8 cellular contexts compared by ENCODE assay signal in genomic region chr6:97394160-97394748, GRCh38.
A peak's percentile ranks its signal among the peaks of the same experiment; 100 is the strongest.
DNase-seq lines count a peak whose midpoint lies in the region; ATAC-seq, FAIRE-seq and TF ChIP-seq lines count a peak whose summit lies in the region.

No MANE protein-coding gene starts in this region.

- peak; percentile 68 for TF ChIP-seq RAD21 in HepG2 (CRISPR knock-in tag; IDR thresholded peaks at IDR 0.05)

- no TSS peak for BruUV-seq in HepG2 (replicated peaks; lab: Mats Ljungman, UMichigan)

- H3K4me1 Mint-ChIP-seq in stimulated activated memory B cell treated with anti-CD40 and anti-IgM and Interleukin-4, amounts not matched to agents 10 μg/mL and 1 μg/mL and 100 μg/mL, for 72 hours, result no peaks in the 10 kb centered on the region

- TF ChIP-seq CTCF in choroid plexus epithelial cell (conservative IDR thresholded peaks at IDR 0.05; ENCODE audit: low read depth, low read length) (peak; percentile 97), HepG2 (CRISPR knock-in tag; IDR thresholded peaks at IDR 0.05) (peak; percentile 85)

- WGBS in HepG2 (ENCODE audit: low lambda C conversion rate), result 0% methylated on average over 1 of the region's 1 CpG

- peak; percentile 64 for DNase-seq in AG20443 (ENCODE audit: low spot score)
- DNase-seq in NCI-H1105 treated with DMSO at 0.1 percent for 48 hours (lab: John Stamatoyannopoulos, UW), result peak; percentile 61
- DNase-seq in T-helper 9 cell, result peak; percentile 10
- DNase-seq in choroid plexus epithelial cell (ENCODE audit: low read depth), result peak; percentile 78
- peak; percentile 65 for DNase-seq in HepG2 (ENCODE audit: low spot score)

- H3K9me3 Mint-ChIP-seq in stimulated activated memory B cell treated with anti-CD40 and anti-IgM and Interleukin-4, amounts not matched to agents 10 μg/mL and 1 μg/mL and 100 μg/mL, for 72 hours, result no peaks in the 10 kb centered on the region

- TF ChIP-seq EP300 in HepG2 (IDR thresholded peaks at IDR 0.05; ENCODE audit: low read depth in 2 of 2, low read length in 2 of 2) (no peak), HepG2 (CRISPR knock-in tag; IDR thresholded peaks at IDR 0.05; ENCODE audit: borderline replicate concordance) (no peak)

- no peaks in the 10 kb centered on the region for H3K79me2 ChIP-seq in HepG2 (ENCODE audit: insufficient read depth, low read length)

- H3K27ac Mint-ChIP-seq in stimulated activated memory B cell treated with anti-CD40 and anti-IgM and Interleukin-4, amounts not matched to agents 10 μg/mL and 1 μg/mL and 100 μg/mL, for 72 hours, result no peak overlapping the region

- CTCF ChIA-PET in HepG2 (lab: Yijun Ruan, JAX; ENCODE audit: low intra/inter-chr PET ratio, low total read pairs), result interaction anchor here (1.3 to 2.2 kb wide), 4 partner anchors 177 to 326 kb away, joined by 5 to 37 read pairs (median 15); no protein-coding TSS in a partner anchor

- no peaks in the 10 kb centered on the region for H3K4me1 ChIP-seq in HepG2 (ENCODE audit: insufficient read depth, low read length)

- H3K4me3 ChIP-seq in choroid plexus epithelial cell (ENCODE audit: low read depth, low read length) (no peak overlapping the region), HepG2 (replicated peaks in 1 of 3; ENCODE audit: insufficient read depth in 1 of 3, low read depth in 2 of 3, low read length in 3 of 3) (no peak overlapping the region)

- H3K9me3 ChIP-seq in HepG2 (ENCODE audit: low read length), result no peaks in the 10 kb centered on the region

- H3K36me3 Mint-ChIP-seq in stimulated activated memory B cell treated with anti-CD40 and anti-IgM and Interleukin-4, amounts not matched to agents 10 μg/mL and 1 μg/mL and 100 μg/mL, for 72 hours, result no peaks in the 10 kb centered on the region

- no peaks in the 10 kb centered on the region for H3K36me3 ChIP-seq in HepG2 (replicated peaks in 1 of 2; ENCODE audit: control insufficient read depth in 1 of 2, insufficient read depth in 2 of 2, low read length in 2 of 2)

- H3K27me3 Mint-ChIP-seq in stimulated activated memory B cell treated with anti-CD40 and anti-IgM and Interleukin-4, amounts not matched to agents 10 μg/mL and 1 μg/mL and 100 μg/mL, for 72 hours, result peaks cover 13% of the 10 kb centered on the region

- intact Hi-C loops in HepG2 (cut with micrococcal nuclease; ENCODE audit: unreplicated experiment), result loop anchor here (1.0 to 5.0 kb wide), 4 partner anchors 112 to 326 kb away; partner anchors contain the start of gene MMS22L

- H3K27ac ChIP-seq in HepG2 (ENCODE audit: extremely low read length, insufficient read depth, low read length), result no peak overlapping the region

- no peak overlapping the region for H3K4me3 Mint-ChIP-seq in stimulated activated memory B cell treated with anti-CD40 and anti-IgM and Interleukin-4, amounts not matched to agents 10 μg/mL and 1 μg/mL and 100 μg/mL, for 72 hours

- ATAC-seq in GM18499 (IDR thresholded peaks at IDR 0.05; ENCODE audit: insufficient read depth, unreplicated experiment) (peak; percentile 80), HG02852 (IDR thresholded peaks at IDR 0.05; ENCODE audit: unreplicated experiment) (peak; percentile 82), HepG2 (peak; percentile 61)
- peak; percentile 50 for ATAC-seq in stimulated activated memory B cell treated with anti-CD40 and anti-IgM and Interleukin-4, amounts not matched to agents 10 μg/mL and 1 μg/mL and 100 μg/mL, for 72 hours

- H4K20me1 ChIP-seq in HepG2 (ENCODE audit: insufficient read depth, low read length), result no peaks in the 10 kb centered on the region

- TF ChIP-seq POLR2A in HepG2 (IDR thresholded peaks at IDR 0.05; ENCODE audit: insufficient read depth in 1 of 2, low read depth in 2 of 2, low read length in 2 of 2), result no peak

- no peak overlapping the region for H3K9ac ChIP-seq in HepG2 (ENCODE audit: insufficient read depth, low read depth, low read length)

- no peak overlapping the region for H3K4me2 ChIP-seq in HepG2 (ENCODE audit: low read depth, low read length)

- POLR2A ChIA-PET in HepG2 (lab: Yijun Ruan, JAX), result no interaction called here

- peak; percentile 47 for FAIRE-seq in HepG2 (lab: Jason Lieb, UNC)

- H3K27me3 ChIP-seq in HepG2 (ENCODE audit: control insufficient read depth in 1 of 2, insufficient read depth in 2 of 2, low read length in 2 of 2), result no peaks in the 10 kb centered on the region

- H2AFZ ChIP-seq in HepG2 (ENCODE audit: low read length), result no peak overlapping the region

- in situ Hi-C loops in HepG2 (cut with HindIII; ENCODE audit: extremely low pct_ligation_motif_present, low pct_unique_long_range_greater_than_20kb), result loop anchor here (10.0 kb wide), 1 partner anchor 209 kb away; no protein-coding TSS in a partner anchor

TF ChIP-seq in HepG2, 621 proteins besides CTCF, POLR2A, EP300 and RAD21 (continues in another document):
- no peak for TF ChIP-seq ZNF883 (CRISPR knock-in tag; IDR thresholded peaks at IDR 0.05; ENCODE audit: not compliant biosample characterization)
- TF ChIP-seq HNF4A (CRISPR knock-in tag; IDR thresholded peaks at IDR 0.05), result peak; percentile 28; the same call in 1 of the 2 replicates
- peak; percentile 23; the same call in 1 of the 2 replicates for TF ChIP-seq RXRB (CRISPR knock-in tag; IDR thresholded peaks at IDR 0.05; ENCODE audit: borderline replicate concordance)
- TF ChIP-seq MATR3 (CRISPR knock-in tag; IDR thresholded peaks at IDR 0.05), result no peak
- no peak for TF ChIP-seq ZNF282 (IDR thresholded peaks at IDR 0.05; ENCODE audit: partially characterized antibody)
- TF ChIP-seq TMF1 (CRISPR knock-in tag; IDR thresholded peaks at IDR 0.05; ENCODE audit: low read depth), result no peak
- TF ChIP-seq ZNF761 (CRISPR knock-in tag; conservative IDR thresholded peaks at IDR 0.05), result no peak
- TF ChIP-seq THAP11 (CRISPR knock-in tag; IDR thresholded peaks at IDR 0.05), result no peak
- no peak for TF ChIP-seq ELK4 (CRISPR knock-in tag; IDR thresholded peaks at IDR 0.05; ENCODE audit: borderline replicate concordance)
- no peak for TF ChIP-seq ZNF276 (CRISPR knock-in tag; IDR thresholded peaks at IDR 0.05; ENCODE audit: low read depth)
- peak; percentile 49 for TF ChIP-seq HNF4G (IDR thresholded peaks at IDR 0.05; ENCODE audit: borderline replicate concordance, low read depth, low read length)
- TF ChIP-seq HNF4G (CRISPR knock-in tag; IDR thresholded peaks at IDR 0.05; ENCODE audit: borderline replicate concordance, low read depth), result no peak
- no peak for TF ChIP-seq MLX (CRISPR knock-in tag; IDR thresholded peaks at IDR 0.05)
- TF ChIP-seq ZSCAN21 (CRISPR knock-in tag; IDR thresholded peaks at IDR 0.05; ENCODE audit: borderline replicate concordance), result no peak
- TF ChIP-seq STAG1 (CRISPR knock-in tag; IDR thresholded peaks at IDR 0.05), result peak; percentile 91
- no peak for TF ChIP-seq ZNF326 (CRISPR knock-in tag; IDR thresholded peaks at IDR 0.05; ENCODE audit: borderline replicate concordance)
- TF ChIP-seq SMC3 (IDR thresholded peaks at IDR 0.05; ENCODE audit: low read length), result peak; percentile 90
- no peak for TF ChIP-seq TBL1XR1 (IDR thresholded peaks at IDR 0.05; ENCODE audit: borderline replicate concordance, low read length, partially characterized antibody)

Comparison
In these comparisons a context has a peak if more than half of its experiments do, and no peak if none do; other contexts are left out.
1. DNase-seq: peak in every context shown above with its lines; median percentile 78 in choroid plexus epithelial cell; 65 in HepG2; 64 in AG20443; 61 in NCI-H1105 treated with DMSO at 0.1 percent for 48 hours; 10 in T-helper 9 cell.